In the genomic region with DNA sequence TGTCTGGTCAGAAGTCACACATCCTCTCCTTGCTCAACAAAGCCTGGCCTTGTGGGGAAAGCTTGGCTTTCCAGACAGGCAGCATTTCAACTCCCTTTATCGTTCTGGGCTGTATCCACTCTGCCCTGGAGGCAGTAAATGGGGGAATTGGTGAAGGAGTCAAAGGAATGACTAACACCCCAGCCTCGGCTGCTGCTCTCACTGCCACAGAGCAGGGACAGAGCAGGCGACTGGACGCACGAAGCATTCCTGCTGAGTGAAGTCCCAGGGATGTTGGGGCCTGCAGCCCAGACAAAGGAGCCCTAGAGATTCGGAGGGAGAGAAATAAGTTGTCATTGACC, we compare ENCODE assay signal across 1 cellular context.
TF ChIP-seq lines count a peak whose summit lies in the region.

No MANE protein-coding gene starts in this region.

TF ChIP-seq in GM23338, 12 proteins besides CTCF, POLR2A, EP300 and RAD21 (continued from another document):
- TF ChIP-seq, protein P1, sequence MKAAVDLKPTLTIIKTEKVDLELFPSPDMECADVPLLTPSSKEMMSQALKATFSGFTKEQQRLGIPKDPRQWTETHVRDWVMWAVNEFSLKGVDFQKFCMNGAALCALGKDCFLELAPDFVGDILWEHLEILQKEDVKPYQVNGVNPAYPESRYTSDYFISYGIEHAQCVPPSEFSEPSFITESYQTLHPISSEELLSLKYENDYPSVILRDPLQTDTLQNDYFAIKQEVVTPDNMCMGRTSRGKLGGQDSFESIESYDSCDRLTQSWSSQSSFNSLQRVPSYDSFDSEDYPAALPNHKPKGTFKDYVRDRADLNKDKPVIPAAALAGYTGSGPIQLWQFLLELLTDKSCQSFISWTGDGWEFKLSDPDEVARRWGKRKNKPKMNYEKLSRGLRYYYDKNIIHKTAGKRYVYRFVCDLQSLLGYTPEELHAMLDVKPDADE (IDR thresholded peaks at IDR 0.05): no peak
- no peak for TF ChIP-seq STAT1 (IDR thresholded peaks at IDR 0.05; ENCODE audit: unreplicated experiment)
- TF ChIP-seq, protein P2, sequence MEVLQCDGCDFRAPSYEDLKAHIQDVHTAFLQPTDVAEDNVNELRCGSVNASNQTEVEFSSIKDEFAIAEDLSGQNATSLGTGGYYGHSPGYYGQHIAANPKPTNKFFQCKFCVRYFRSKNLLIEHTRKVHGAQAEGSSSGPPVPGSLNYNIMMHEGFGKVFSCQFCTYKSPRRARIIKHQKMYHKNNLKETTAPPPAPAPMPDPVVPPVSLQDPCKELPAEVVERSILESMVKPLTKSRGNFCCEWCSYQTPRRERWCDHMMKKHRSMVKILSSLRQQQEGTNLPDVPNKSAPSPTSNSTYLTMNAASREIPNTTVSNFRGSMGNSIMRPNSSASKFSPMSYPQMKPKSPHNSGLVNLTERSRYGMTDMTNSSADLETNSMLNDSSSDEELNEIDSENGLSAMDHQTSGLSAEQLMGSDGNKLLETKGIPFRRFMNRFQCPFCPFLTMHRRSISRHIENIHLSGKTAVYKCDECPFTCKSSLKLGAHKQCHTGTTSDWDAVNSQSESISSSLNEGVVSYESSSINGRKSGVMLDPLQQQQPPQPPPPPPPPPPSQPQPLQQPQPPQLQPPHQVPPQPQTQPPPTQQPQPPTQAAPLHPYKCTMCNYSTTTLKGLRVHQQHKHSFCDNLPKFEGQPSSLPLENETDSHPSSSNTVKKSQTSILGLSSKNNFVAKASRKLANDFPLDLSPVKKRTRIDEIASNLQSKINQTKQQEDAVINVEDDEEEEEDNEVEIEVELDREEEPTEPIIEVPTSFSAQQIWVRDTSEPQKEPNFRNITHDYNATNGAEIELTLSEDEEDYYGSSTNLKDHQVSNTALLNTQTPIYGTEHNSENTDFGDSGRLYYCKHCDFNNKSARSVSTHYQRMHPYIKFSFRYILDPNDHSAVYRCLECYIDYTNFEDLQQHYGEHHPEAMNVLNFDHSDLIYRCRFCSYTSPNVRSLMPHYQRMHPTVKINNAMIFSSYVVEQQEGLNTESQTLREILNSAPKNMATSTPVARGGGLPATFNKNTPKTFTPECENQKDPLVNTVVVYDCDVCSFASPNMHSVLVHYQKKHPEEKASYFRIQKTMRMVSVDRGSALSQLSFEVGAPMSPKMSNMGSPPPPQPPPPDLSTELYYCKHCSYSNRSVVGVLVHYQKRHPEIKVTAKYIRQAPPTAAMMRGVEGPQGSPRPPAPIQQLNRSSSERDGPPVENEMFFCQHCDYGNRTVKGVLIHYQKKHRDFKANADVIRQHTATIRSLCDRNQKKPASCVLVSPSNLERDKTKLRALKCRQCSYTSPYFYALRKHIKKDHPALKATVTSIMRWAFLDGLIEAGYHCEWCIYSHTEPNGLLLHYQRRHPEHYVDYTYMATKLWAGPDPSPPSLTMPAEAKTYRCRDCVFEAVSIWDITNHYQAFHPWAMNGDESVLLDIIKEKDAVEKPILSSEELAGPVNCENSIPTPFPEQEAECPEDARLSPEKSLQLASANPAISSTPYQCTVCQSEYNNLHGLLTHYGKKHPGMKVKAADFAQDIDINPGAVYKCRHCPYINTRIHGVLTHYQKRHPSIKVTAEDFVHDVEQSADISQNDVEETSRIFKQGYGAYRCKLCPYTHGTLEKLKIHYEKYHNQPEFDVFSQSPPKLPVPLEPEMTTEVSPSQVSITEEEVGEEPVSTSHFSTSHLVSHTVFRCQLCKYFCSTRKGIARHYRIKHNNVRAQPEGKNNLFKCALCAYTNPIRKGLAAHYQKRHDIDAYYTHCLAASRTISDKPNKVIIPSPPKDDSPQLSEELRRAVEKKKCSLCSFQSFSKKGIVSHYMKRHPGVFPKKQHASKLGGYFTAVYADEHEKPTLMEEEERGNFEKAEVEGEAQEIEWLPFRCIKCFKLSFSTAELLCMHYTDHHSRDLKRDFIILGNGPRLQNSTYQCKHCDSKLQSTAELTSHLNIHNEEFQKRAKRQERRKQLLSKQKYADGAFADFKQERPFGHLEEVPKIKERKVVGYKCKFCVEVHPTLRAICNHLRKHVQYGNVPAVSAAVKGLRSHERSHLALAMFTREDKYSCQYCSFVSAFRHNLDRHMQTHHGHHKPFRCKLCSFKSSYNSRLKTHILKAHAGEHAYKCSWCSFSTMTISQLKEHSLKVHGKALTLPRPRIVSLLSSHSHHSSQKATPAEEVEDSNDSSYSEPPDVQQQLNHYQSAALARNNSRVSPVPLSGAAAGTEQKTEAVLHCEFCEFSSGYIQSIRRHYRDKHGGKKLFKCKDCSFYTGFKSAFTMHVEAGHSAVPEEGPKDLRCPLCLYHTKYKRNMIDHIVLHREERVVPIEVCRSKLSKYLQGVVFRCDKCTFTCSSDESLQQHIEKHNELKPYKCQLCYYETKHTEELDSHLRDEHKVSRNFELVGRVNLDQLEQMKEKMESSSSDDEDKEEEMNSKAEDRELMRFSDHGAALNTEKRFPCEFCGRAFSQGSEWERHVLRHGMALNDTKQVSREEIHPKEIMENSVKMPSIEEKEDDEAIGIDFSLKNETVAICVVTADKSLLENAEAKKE (CRISPR knock-in tag; IDR thresholded peaks at IDR 0.05): no peak
- no peak for TF ChIP-seq CREB1 (CRISPR knock-in tag; IDR thresholded peaks at IDR 0.05; ENCODE audit: low read depth)
- no peak for TF ChIP-seq NANOG (IDR thresholded peaks at IDR 0.05; ENCODE audit: borderline replicate concordance)
- TF ChIP-seq ZNF331 (CRISPR knock-in tag; IDR thresholded peaks at IDR 0.05; ENCODE audit: low read depth): no peak
- no peak for TF ChIP-seq POLR2AphosphoS5 (IDR thresholded peaks at IDR 0.05; ENCODE audit: low read depth)
- no peak for TF ChIP-seq EZH2phosphoT487 (IDR thresholded peaks at IDR 0.05; ENCODE audit: unreplicated experiment)
TF ChIP-seq in GM23338: peak in this region for 0.
